1 cellular context compared by ENCODE assay signal in the genomic region with DNA sequence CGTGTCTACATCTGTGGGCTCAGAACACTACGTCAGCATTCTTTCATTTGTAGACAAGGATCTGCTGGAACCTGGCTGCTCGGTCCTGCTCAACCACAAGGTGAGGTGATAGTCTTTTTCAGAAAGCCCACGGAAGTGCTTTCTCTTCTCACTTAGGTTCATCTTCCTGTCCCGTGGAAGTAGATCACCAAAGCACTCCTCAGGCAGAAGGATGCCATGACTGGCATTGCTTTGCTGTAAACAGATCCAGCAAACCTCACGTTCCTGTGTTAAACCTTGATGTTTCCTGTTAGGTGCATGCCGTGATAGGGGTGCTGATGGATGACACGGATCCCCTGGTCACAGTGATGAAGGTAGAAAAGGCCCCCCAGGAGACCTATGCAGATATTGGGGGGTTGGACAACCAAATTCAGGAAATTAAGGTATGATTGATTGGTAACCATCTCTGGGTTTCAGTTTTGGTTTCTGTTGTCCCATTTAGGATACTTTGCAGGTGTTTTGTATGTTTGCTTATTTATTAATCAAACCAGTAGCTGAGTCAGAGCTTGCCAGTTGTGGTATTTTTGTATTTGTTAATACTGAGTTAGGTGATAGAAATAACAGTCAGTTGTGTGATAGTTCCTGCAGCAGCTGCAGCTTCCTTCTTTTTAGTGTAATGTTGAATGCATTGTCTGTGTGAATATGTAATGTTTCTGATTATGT.
TF ChIP-seq lines count a peak whose summit lies in the region.

No MANE protein-coding gene starts in this region.

TF ChIP-seq in HepG2, 621 proteins besides CTCF, POLR2A, EP300 and RAD21 (continued from another document):
- TF ChIP-seq, protein P1, sequence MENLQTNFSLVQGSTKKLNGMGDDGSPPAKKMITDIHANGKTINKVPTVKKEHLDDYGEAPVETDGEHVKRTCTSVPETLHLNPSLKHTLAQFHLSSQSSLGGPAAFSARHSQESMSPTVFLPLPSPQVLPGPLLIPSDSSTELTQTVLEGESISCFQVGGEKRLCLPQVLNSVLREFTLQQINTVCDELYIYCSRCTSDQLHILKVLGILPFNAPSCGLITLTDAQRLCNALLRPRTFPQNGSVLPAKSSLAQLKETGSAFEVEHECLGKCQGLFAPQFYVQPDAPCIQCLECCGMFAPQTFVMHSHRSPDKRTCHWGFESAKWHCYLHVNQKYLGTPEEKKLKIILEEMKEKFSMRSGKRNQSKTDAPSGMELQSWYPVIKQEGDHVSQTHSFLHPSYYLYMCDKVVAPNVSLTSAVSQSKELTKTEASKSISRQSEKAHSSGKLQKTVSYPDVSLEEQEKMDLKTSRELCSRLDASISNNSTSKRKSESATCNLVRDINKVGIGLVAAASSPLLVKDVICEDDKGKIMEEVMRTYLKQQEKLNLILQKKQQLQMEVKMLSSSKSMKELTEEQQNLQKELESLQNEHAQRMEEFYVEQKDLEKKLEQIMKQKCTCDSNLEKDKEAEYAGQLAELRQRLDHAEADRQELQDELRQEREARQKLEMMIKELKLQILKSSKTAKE (CRISPR knock-in tag; IDR thresholded peaks at IDR 0.05; ENCODE audit: borderline replicate concordance): no peak
- TF ChIP-seq, protein P2, sequence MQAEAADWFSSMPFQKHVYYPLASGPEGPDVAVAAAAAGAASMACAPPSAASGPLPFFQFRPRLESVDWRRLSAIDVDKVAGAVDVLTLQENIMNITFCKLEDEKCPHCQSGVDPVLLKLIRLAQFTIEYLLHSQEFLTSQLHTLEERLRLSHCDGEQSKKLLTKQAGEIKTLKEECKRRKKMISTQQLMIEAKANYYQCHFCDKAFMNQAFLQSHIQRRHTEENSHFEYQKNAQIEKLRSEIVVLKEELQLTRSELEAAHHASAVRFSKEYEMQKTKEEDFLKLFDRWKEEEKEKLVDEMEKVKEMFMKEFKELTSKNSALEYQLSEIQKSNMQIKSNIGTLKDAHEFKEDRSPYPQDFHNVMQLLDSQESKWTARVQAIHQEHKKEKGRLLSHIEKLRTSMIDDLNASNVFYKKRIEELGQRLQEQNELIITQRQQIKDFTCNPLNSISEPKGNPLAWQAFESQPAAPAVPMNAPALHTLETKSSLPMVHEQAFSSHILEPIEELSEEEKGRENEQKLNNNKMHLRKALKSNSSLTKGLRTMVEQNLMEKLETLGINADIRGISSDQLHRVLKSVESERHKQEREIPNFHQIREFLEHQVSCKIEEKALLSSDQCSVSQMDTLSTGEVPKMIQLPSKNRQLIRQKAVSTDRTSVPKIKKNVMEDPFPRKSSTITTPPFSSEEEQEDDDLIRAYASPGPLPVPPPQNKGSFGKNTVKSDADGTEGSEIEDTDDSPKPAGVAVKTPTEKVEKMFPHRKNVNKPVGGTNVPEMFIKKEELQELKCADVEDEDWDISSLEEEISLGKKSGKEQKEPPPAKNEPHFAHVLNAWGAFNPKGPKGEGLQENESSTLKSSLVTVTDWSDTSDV (CRISPR knock-in tag; IDR thresholded peaks at IDR 0.05): no peak
- TF ChIP-seq, protein P3, sequence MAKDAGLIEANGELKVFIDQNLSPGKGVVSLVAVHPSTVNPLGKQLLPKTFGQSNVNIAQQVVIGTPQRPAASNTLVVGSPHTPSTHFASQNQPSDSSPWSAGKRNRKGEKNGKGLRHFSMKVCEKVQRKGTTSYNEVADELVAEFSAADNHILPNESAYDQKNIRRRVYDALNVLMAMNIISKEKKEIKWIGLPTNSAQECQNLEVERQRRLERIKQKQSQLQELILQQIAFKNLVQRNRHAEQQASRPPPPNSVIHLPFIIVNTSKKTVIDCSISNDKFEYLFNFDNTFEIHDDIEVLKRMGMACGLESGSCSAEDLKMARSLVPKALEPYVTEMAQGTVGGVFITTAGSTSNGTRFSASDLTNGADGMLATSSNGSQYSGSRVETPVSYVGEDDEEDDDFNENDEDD (CRISPR knock-in tag; IDR thresholded peaks at IDR 0.05; ENCODE audit: borderline replicate concordance): no peak
- no peak for TF ChIP-seq ZBTB20 (CRISPR knock-in tag; IDR thresholded peaks at IDR 0.05; ENCODE audit: borderline replicate concordance, low read depth)
- no peak for TF ChIP-seq PHF20 (CRISPR knock-in tag; IDR thresholded peaks at IDR 0.05)
- no peak for TF ChIP-seq ZNF431 (CRISPR knock-in tag; IDR thresholded peaks at IDR 0.05; ENCODE audit: borderline replicate concordance, low read depth)
- TF ChIP-seq ZNF3 (CRISPR knock-in tag; IDR thresholded peaks at IDR 0.05): no peak
TF ChIP-seq in HepG2: peak in this region for 0.
